ENCODE assay signal across 21 cellular contexts in the genomic region with DNA sequence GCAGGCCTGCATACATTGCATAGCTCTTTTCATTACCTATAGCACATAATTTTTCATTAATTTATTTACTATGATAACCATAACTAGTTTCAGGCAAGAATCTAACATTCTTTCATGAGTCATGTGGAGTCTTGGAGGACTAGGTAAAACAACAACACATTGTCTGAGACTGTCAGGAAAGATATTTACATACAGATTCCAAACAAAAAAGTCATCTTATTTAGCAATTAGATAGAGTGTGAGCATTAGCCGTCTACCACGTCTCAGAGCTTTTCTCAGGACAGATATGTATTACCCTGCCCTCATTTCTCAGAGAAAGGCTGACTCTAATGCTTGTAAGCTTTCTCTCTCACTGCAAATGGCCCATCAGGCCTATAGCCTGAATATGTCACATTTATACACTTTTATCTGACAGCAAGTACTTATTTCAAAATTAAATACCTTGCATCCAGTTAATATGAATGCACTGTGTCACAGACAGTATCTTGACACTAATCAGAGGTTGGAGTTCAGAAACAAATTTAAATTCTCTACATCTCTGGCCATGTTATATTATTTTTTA.
DNase-seq lines count a peak whose midpoint lies in the region; ATAC-seq, FAIRE-seq and TF ChIP-seq lines count a peak whose summit lies in the region.
"Had no signal": no experiment of that assay in that cellular context is flagged by ENCODE, and none has a peak within 500 bp of the region (broad histone marks: within the 10 kb centered on the region; RNA-seq: fewer than 3 reads in every experiment).

No MANE protein-coding gene starts in this region.

- H3K27me3 Mint-ChIP-seq in astrocyte (ENCODE audit: low read depth, unreplicated experiment), result no peaks in the 10 kb centered on the region
- H3K27me3 Mint-ChIP-seq: activated naive CD4-positive, alpha-beta T cell treated with anti-CD3 and anti-CD28 coated beads, Interleukin-2, amount 10 ng/mL, durations not matched to agents 7 days and 5 days; IgD-negative memory B cell; naive thymus-derived CD8-positive, alpha-beta T cell; progenitor cell of endocrine pancreas had no signal

- FAIRE-seq in astrocyte (lab: Jason Lieb, UNC), result no peak
- FAIRE-seq: H1 had no signal

- H3K27ac ChIP-seq in HUES48 (ENCODE audit: low read depth, low read length), result peak overlapping the region; percentile 55
- H3K27ac ChIP-seq in astrocyte (ENCODE audit: low read depth, low read length), result peak overlapping the region; percentile 65
- H3K27ac ChIP-seq in smooth muscle cell (ENCODE audit: low read depth), result peak overlapping the region; percentile 37
- H3K27ac ChIP-seq: BLaER1 treated with 17β-estradiol and CSF1 and Interleukin-3, amounts not matched to agents 10 nM and 100 nM had no signal

- no peaks in the 10 kb centered on the region for H4K20me1 ChIP-seq in astrocyte (ENCODE audit: insufficient read depth, low read length)
- no peaks in the 10 kb centered on the region for H4K20me1 ChIP-seq in smooth muscle cell (ENCODE audit: low read depth)
- H4K20me1 ChIP-seq: BLaER1 treated with 17β-estradiol and CSF1 and Interleukin-3, amounts not matched to agents 10 nM and 100 nM had no signal

- H3K36me3 Mint-ChIP-seq in astrocyte (ENCODE audit: low read depth, unreplicated experiment), result no peaks in the 10 kb centered on the region
- H3K36me3 Mint-ChIP-seq: activated naive CD4-positive, alpha-beta T cell treated with anti-CD3 and anti-CD28 coated beads, Interleukin-2, amount 10 ng/mL, durations not matched to agents 7 days and 5 days; brain; IgD-negative memory B cell had no signal

- no peak overlapping the region for H3K9ac ChIP-seq in HUES48 (ENCODE audit: low read depth, low read length)
- peak overlapping the region; percentile 41 for H3K9ac ChIP-seq in astrocyte (ENCODE audit: low read length)
- H3K9ac ChIP-seq in smooth muscle cell (ENCODE audit: low read depth), result no peak overlapping the region
- H3K9ac ChIP-seq: BLaER1 treated with 17β-estradiol and CSF1 and Interleukin-3, amounts not matched to agents 10 nM and 100 nM had no signal

- H3K36me3 ChIP-seq in HUES48 (ENCODE audit: control insufficient read depth, insufficient read depth, low read length) (no peaks in the 10 kb centered on the region), astrocyte (ENCODE audit: insufficient read depth, low read length) (no peaks in the 10 kb centered on the region), kidney epithelial cell (ENCODE audit: control insufficient read depth, insufficient read depth, low read length) (no peaks in the 10 kb centered on the region), smooth muscle cell (ENCODE audit: low read depth) (no peaks in the 10 kb centered on the region)
- H3K36me3 ChIP-seq: BLaER1 treated with 17β-estradiol and CSF1 and Interleukin-3, amounts not matched to agents 10 nM and 100 nM had no signal

- H3K27me3 ChIP-seq in HUES48 (ENCODE audit: control insufficient read depth, insufficient read depth, low read length), result no peaks in the 10 kb centered on the region
- no peaks in the 10 kb centered on the region for H3K27me3 ChIP-seq in astrocyte (ENCODE audit: insufficient read depth, low read length)
- no peaks in the 10 kb centered on the region for H3K27me3 ChIP-seq in kidney epithelial cell (ENCODE audit: control insufficient read depth, insufficient read depth, low read length)
- H3K27me3 ChIP-seq in smooth muscle cell (ENCODE audit: low read depth), result no peaks in the 10 kb centered on the region
- H3K27me3 ChIP-seq: BLaER1 treated with 17β-estradiol and CSF1 and Interleukin-3, amounts not matched to agents 10 nM and 100 nM had no signal

- no peaks in the 10 kb centered on the region for H3K9me3 ChIP-seq in HUES48 (ENCODE audit: control insufficient read depth, insufficient read depth, low read length)
- H3K9me3 ChIP-seq in astrocyte (ENCODE audit: insufficient read depth, low read depth, low read length), result no peaks in the 10 kb centered on the region
- H3K9me3 ChIP-seq in smooth muscle cell (replicated peaks; ENCODE audit: low read depth), result no peaks in the 10 kb centered on the region

- DNase-seq in astrocyte (ENCODE audit: low read depth) (peak; percentile 42), kidney epithelial cell (ENCODE audit: low read depth) (peak; percentile 14), smooth muscle cell (lab: John Stamatoyannopoulos, UW; ENCODE audit: unreplicated experiment) (no peak), NCI-H446 treated with DMSO at 0.1 percent for 48 hours (lab: John Stamatoyannopoulos, UW) (no peak), DMS53 (lab: John Stamatoyannopoulos, UW) (no peak)
- DNase-seq: activated CD4-positive, alpha-beta T cell treated with anti-CD3 and anti-CD28 coated beads, Interleukin-2, amount 50 U/mL, for 48 hours; activated naive CD4-positive, alpha-beta T cell treated with anti-CD3 and anti-CD28 coated beads, Interleukin-2, amount 10 ng/mL, durations not matched to agents 7 days and 5 days; activated T-cell treated with anti-CD3 and anti-CD28 coated beads for 4 hours; dermis blood vessel endothelial cell; naive thymus-derived CD8-positive, alpha-beta T cell; NCI-H1694 treated with DMSO at 0.1 percent for 48 hours; NCI-H510A treated with DMSO at 0.1 percent for 48 hours; SHP77; T-helper 2 cell had no signal

- H3K4me1 Mint-ChIP-seq in astrocyte (ENCODE audit: low read depth, unreplicated experiment), result peaks cover 9% of the 10 kb centered on the region
- H3K4me1 Mint-ChIP-seq: activated naive CD4-positive, alpha-beta T cell treated with anti-CD3 and anti-CD28 coated beads, Interleukin-2, amount 10 ng/mL, durations not matched to agents 7 days and 5 days; IgD-negative memory B cell; naive thymus-derived CD8-positive, alpha-beta T cell had no signal

- H3F3A ChIP-seq in smooth muscle cell (ENCODE audit: low read depth), result no peaks in the 10 kb centered on the region

- no peak overlapping the region for H3K4me3 Mint-ChIP-seq in astrocyte (ENCODE audit: unreplicated experiment)
- H3K4me3 Mint-ChIP-seq: activated naive CD4-positive, alpha-beta T cell treated with anti-CD3 and anti-CD28 coated beads, Interleukin-2, amount 10 ng/mL, durations not matched to agents 7 days and 5 days; brain; IgD-negative memory B cell; naive thymus-derived CD8-positive, alpha-beta T cell had no signal

- 33% methylated on average over 2 of the region's 2 CpGs for WGBS in smooth muscle cell (ENCODE audit: low lambda C conversion rate)

- H3K79me2 ChIP-seq in astrocyte (ENCODE audit: insufficient read depth, low read length) (no peaks in the 10 kb centered on the region), smooth muscle cell (ENCODE audit: low read depth) (no peaks in the 10 kb centered on the region)

- H3K4me2 ChIP-seq in astrocyte (ENCODE audit: low read length) (peak overlapping the region; percentile 5), smooth muscle cell (no peak overlapping the region)
- H3K4me2 ChIP-seq: BLaER1 treated with 17β-estradiol and CSF1 and Interleukin-3, amounts not matched to agents 10 nM and 100 nM had no signal

- H3K4me3 ChIP-seq in HUES48 (ENCODE audit: low read depth, low read length), result no peak overlapping the region
- no peak overlapping the region for H3K4me3 ChIP-seq in astrocyte (ENCODE audit: insufficient read depth, low read depth, low read length)
- no peak overlapping the region for H3K4me3 ChIP-seq in kidney epithelial cell (ENCODE audit: low read depth, low read length)
- no peak overlapping the region for H3K4me3 ChIP-seq in smooth muscle cell
- H3K4me3 ChIP-seq: BLaER1 treated with 17β-estradiol and CSF1 and Interleukin-3, amounts not matched to agents 10 nM and 100 nM had no signal

- TF ChIP-seq CTCF in astrocyte (IDR thresholded peaks at IDR 0.05; ENCODE audit: insufficient read depth, low read depth, low read length) (no peak), kidney epithelial cell (IDR thresholded peaks at IDR 0.05; ENCODE audit: insufficient read depth, low read length, poor library complexity, severe bottlenecking) (no peak), smooth muscle cell (IDR thresholded peaks at IDR 0.05; ENCODE audit: borderline replicate concordance, insufficient read depth, poor library complexity, severe bottlenecking) (no peak)

- H3K4me1 ChIP-seq in HUES48 (ENCODE audit: control insufficient read depth, insufficient read depth, low read length) (no peaks in the 10 kb centered on the region), astrocyte (ENCODE audit: insufficient read depth, low read length) (peaks cover 10% of the 10 kb centered on the region), smooth muscle cell (ENCODE audit: low read depth) (no peaks in the 10 kb centered on the region)
- H3K4me1 ChIP-seq: BLaER1 treated with 17β-estradiol and CSF1 and Interleukin-3, amounts not matched to agents 10 nM and 100 nM had no signal

- H2AFZ ChIP-seq in astrocyte (ENCODE audit: low read depth, low read length) (no peak overlapping the region), smooth muscle cell (ENCODE audit: low read depth) (no peak overlapping the region)

- ATAC-seq in HG02571 (IDR thresholded peaks at IDR 0.05; ENCODE audit: unreplicated experiment), result no peak
- ATAC-seq: naive thymus-derived CD8-positive, alpha-beta T cell had no signal

- no peak overlapping the region for H3K27ac Mint-ChIP-seq in astrocyte (ENCODE audit: unreplicated experiment)
- H3K27ac Mint-ChIP-seq: activated naive CD4-positive, alpha-beta T cell treated with anti-CD3 and anti-CD28 coated beads, Interleukin-2, amount 10 ng/mL, durations not matched to agents 7 days and 5 days; brain; IgD-negative memory B cell; naive thymus-derived CD8-positive, alpha-beta T cell; progenitor cell of endocrine pancreas had no signal

- H3K9me3 Mint-ChIP-seq in astrocyte (ENCODE audit: unreplicated experiment), result no peaks in the 10 kb centered on the region
- H3K9me3 Mint-ChIP-seq: brain had no signal

Comparison
In these comparisons a context has a peak if more than half of its experiments do, and no peak if none do; other contexts are left out.
1. DNase-seq: peak in astrocyte (single experiment) and kidney epithelial cell (single experiment); none in smooth muscle cell (single experiment), NCI-H446 treated with DMSO at 0.1 percent for 48 hours (single experiment) and DMS53 (single experiment).
2. Peak in every context shown above with its lines, with median percentiles within 50 percentile points of each other: H3K27ac ChIP-seq.